ENCODE assay signal across 15 cellular contexts in genomic region chr1:147935296-147935695, GRCh38. TPM values are rescaled to one million over a fixed set of nuclear protein-coding genes. Genes with fewer than 3 reads are reported as not detected.
"Had no signal": no experiment of that assay in that cellular context is flagged by ENCODE, and none has a peak within 500 bp of the region (broad histone marks: within the 10 kb centered on the region; RNA-seq: fewer than 3 reads in every experiment).

No MANE protein-coding gene starts in this region.

RNA-seq across cellular contexts. Expression of gene GJA8, which starts 32.7 kb away (rescaled TPM):
- total RNA-seq: stomach, subcutaneous adipose tissue, suprapubic skin, temporal lobe, thoracic aorta, thyroid gland, tibial nerve, transverse colon, upper lobe of left lung, upper lobe of right lung, ureter, urinary bladder, uterus, vagina had no signal
- polyA plus RNA-seq: stomach, thymus, urinary bladder had no signal
